Comparison of ENCODE assay signal across 8 cellular contexts in the genomic region with DNA sequence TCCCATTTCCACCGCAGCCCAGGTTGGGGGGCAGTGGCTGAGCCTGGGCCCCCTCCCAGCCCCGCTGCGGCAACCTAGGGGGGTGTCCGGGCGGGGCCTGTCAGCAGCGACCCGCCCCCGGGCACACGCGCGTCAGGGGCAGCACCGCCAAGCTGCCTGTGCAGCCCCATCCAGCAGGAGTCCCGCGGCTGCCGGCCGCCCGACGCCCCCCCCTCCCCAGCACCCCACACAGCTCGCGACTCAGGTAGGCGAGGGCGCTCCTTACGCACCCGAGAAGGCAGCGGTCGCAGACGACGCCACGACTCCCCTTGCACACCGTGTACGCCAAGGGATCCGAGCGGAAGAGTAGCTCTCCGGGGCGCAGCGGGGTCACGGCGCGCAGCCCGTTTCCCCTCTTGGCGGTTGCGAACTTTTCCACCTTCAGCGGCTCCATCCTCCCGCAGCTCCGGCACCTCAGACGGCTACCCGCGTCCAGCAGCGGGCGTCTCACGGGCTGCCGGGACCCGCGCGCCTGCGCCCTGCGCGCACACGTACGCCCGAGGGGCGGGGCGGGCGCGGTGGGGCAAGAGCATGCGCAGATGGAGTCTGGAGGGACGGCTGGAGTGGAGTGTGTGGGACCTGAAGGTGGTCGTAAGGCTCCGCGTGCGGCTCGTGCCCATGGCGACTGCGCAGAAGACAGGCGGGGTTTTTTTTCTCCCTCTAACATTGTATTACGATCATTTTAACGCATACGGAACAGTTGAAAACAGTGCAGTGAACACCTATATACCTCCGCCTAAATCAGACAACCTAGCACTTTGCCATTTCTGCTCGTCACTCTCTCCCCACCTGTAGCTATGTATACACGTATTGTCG. TPM values are rescaled to one million over a fixed set of nuclear protein-coding genes. Genes with fewer than 3 reads are reported as not detected.
DNase-seq lines count a peak whose midpoint lies in the region; ATAC-seq, FAIRE-seq and TF ChIP-seq lines count a peak whose summit lies in the region.

Gene SMYD3, minus strand, starts transcription at position 495 of the 855 bp plus-strand sequence.

- TF ChIP-seq POLR2A in H54 (IDR thresholded peaks at IDR 0.05; ENCODE audit: low read depth, low read length), result peak; percentile 92

- no peak for FAIRE-seq in H54 (lab: Jason Lieb, UNC)

- H3K27ac ChIP-seq in temporal lobe (ENCODE audit: low read depth, low read length), result no peak within 1 kb of the TSS

- in situ Hi-C loops in G401 (cut with HindIII; ENCODE audit: low sequenced_read_pairs), result no loop called here

- peak; percentile 84 for DNase-seq in G401 (ENCODE audit: low spot score)
- peak; percentile 87 for DNase-seq in H54 (ENCODE audit: insufficient read length, low spot score)
- no peak for DNase-seq in LNCaP clone FGC (ENCODE audit: low read depth)
- DNase-seq in SHP77 treated with DMSO at 0.1 percent for 48 hours (lab: John Stamatoyannopoulos, UW), result peak; percentile 41
- DNase-seq in activated gamma-delta T cell treated with Interleukin-2 at 50 U/mL for 16 hours, result peak; percentile 69
- peak; percentile 86 for DNase-seq in germinal center (ENCODE audit: low spot score)
- DNase-seq in omental fat pad (ENCODE audit: low spot score), result no peak

- peak within 1 kb of the TSS; percentile 87 for H3K4me3 ChIP-seq in LNCaP clone FGC (ENCODE audit: low read depth, low read length)

- peak; percentile 39 for TF ChIP-seq CTCF in LNCaP clone FGC (IDR thresholded peaks at IDR 0.05; ENCODE audit: control insufficient read depth, extremely low read depth, insufficient read depth)
- no peak for TF ChIP-seq CTCF in omental fat pad (IDR thresholded peaks at IDR 0.05)

- ATAC-seq in omental fat pad (ENCODE audit: low FRiP score), result peak; percentile 96

RNA-seq across cellular contexts. Expression of gene SMYD3, which starts in this region (rescaled TPM):
- 49.5 and 69.6 TPM in 2 replicates for total RNA-seq in G401 (2014; rRNA removed; shearing (Covaris generic))
- total RNA-seq in omental fat pad (10 to 100 TPM in 3 of 4 donors, 1 to 10 TPM in 1; 7.6 to 26.3 (median 13.4) TPM), temporal lobe (24.8 TPM)

Comparison
In these comparisons a context has a peak if more than half of its experiments do, and no peak if none do; other contexts are left out.
1. DNase-seq: peak in G401 (single experiment), H54 (single experiment), SHP77 treated with DMSO at 0.1 percent for 48 hours (single experiment), activated gamma-delta T cell treated with Interleukin-2 at 50 U/mL for 16 hours (single experiment) and germinal center (single experiment); none in LNCaP clone FGC (single experiment) and omental fat pad (single experiment).